11 cellular contexts compared by ENCODE assay signal in genomic region chr4:17721496-17722360, GRCh38. TPM values are rescaled to one million over a fixed set of nuclear protein-coding genes. Genes with fewer than 3 reads are reported as not detected.
DNase-seq lines count a peak whose midpoint lies in the region; ATAC-seq and TF ChIP-seq lines count a peak whose summit lies in the region.
"Had no signal": no experiment of that assay in that cellular context is flagged by ENCODE, and none has a peak within 500 bp of the region (broad histone marks: within the 10 kb centered on the region; RNA-seq: fewer than 3 reads in every experiment).

No MANE protein-coding gene starts in this region.

- peaks cover 12% of the 10 kb centered on the region for H3K4me1 ChIP-seq in mesodermal cell (ENCODE audit: control insufficient read depth, insufficient read depth, low read length, poor library complexity, severe bottlenecking)
- no peaks in the 10 kb centered on the region for H3K4me1 ChIP-seq in colonic mucosa

- H3K27me3 ChIP-seq in MG63 (no peaks in the 10 kb centered on the region), colonic mucosa (no peaks in the 10 kb centered on the region)

- no peak overlapping the region for H3K9ac ChIP-seq in colonic mucosa (ENCODE audit: low read depth in 2 of 2, low read length in 2 of 2)

- no peaks in the 10 kb centered on the region for H3K36me3 ChIP-seq in MG63
- no peaks in the 10 kb centered on the region for H3K36me3 ChIP-seq in mesodermal cell (ENCODE audit: control insufficient read depth, insufficient read depth, low read length)
- no peaks in the 10 kb centered on the region for H3K36me3 ChIP-seq in colonic mucosa

- DNase-seq in AG09309 (ENCODE audit: low read depth) (peak; percentile 13), MG63 (peak; percentile 26), colonic mucosa (no peak)
- no peak for DNase-seq in stimulated activated CD4-positive, alpha-beta T cell treated with anti-CD3 and anti-CD28 coated beads, Interleukin-2, amount 100 ng/mL, for 24 hours
- DNase-seq in activated naive CD4-positive, alpha-beta T cell treated with Interleukin-2 at 50 U/mL for 16 hours: no peak
- DNase-seq: activated naive CD4-positive, alpha-beta T cell treated with anti-CD3 and anti-CD28 coated beads, Interleukin-2, amount 10 ng/mL, durations not matched to agents 7 days and 5 days; endodermal cell; NCI-H187 had no signal

- intact Hi-C loops in colonic mucosa (cut with DNase I): no loop called here

- TF ChIP-seq CTCF in AG09309 (IDR thresholded peaks at IDR 0.05; ENCODE audit: control insufficient read depth, insufficient read depth, low read depth, low read length, missing control alignments) (no peak), colonic mucosa (IDR thresholded peaks at IDR 0.05) (no peak)

- WGBS in mesodermal cell (ENCODE audit: insufficient coverage in 2 of 2), 2 experiments: 86 to 90% methylated on average over 12 to 16 of the region's 16 CpGs

- ATAC-seq in HG03108 (IDR thresholded peaks at IDR 0.05; ENCODE audit: unreplicated experiment): no peak

- H3K27ac ChIP-seq in cingulate gyrus (ENCODE audit: low read depth, low read length): peak overlapping the region; percentile 80
- peak overlapping the region; percentile 48 for H3K27ac ChIP-seq in mesodermal cell (ENCODE audit: low read depth, low read length, severe bottlenecking)
- H3K27ac ChIP-seq in colonic mucosa: no peak overlapping the region

- H3K4me3 ChIP-seq in AG09309 (ENCODE audit: control insufficient read depth, low read depth, low read length) (no peak overlapping the region), MG63 (no peak overlapping the region), mesodermal cell (ENCODE audit: extremely low read depth, insufficient read depth, low read length, poor library complexity, severe bottlenecking) (no peak overlapping the region), colonic mucosa (no peak overlapping the region)

- H3K9me3 ChIP-seq in MG63: no peaks in the 10 kb centered on the region
- no peaks in the 10 kb centered on the region for H3K9me3 ChIP-seq in mesodermal cell (ENCODE audit: control insufficient read depth, low read length)
- H3K9me3 ChIP-seq in colonic mucosa: no peaks in the 10 kb centered on the region

RNA-seq across cellular contexts. Expression of gene FAM184B, which starts 59.7 kb away (rescaled TPM):
- 0.10 TPM in 1 of 2 replicates, not detected in the other for total RNA-seq in MG63 (2014; rRNA removed; shearing (Covaris generic); ENCODE audit: low replicate concordance)
- polyA plus RNA-seq in mesodermal cell (2013, experiment 1 of 2): not detected
- polyA plus RNA-seq in mesodermal cell (2013, experiment 2 of 2): not detected
- total RNA-seq in colonic mucosa: under 1 TPM; 0.19 to 0.94 TPM

Comparison
In these comparisons a context has a peak if more than half of its experiments do, and no peak if none do; other contexts are left out.
1. DNase-seq: peak in AG09309 (single experiment) and MG63 (single experiment); none in stimulated activated CD4-positive, alpha-beta T cell treated with anti-CD3 and anti-CD28 coated beads, Interleukin-2, amount 100 ng/mL, for 24 hours (0 of 2), activated naive CD4-positive, alpha-beta T cell treated with Interleukin-2 at 50 U/mL for 16 hours (single experiment) and colonic mucosa (single experiment).